Comparison of ENCODE assay signal across 2 cellular contexts in the genomic region with DNA sequence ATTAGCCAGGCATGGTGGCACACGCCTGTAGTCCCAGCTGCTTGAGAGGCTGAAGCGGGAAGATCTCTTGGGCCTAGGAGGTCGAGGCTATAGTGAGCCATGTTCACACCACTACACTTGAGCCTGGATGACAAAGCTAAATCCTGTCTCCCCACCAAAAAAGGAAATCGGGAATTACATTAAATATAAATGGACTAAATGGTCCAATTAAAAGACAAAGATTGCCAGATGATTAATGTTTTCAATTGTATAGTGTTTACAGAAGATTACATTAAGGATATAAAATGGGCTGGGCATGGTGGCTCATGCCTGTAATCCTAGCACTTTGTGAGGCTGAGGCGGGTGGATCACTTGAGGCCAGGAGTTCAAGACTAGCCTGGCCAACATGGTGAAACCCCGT.
TF ChIP-seq lines count a peak whose summit lies in the region.

No MANE protein-coding gene starts in this region.

TF ChIP-seq in A549, 52 proteins besides CTCF, POLR2A, EP300 and RAD21:
- 0 out of 2 replicates have a peak, but pooled peaks have one; percentile 27 for TF ChIP-seq HOXB5 (CRISPR knock-in tag; IDR thresholded peaks at IDR 0.05)
TF ChIP-seq in A549: peak in this region for 1; not testable (repeated sequence) for 51.

TF ChIP-seq in K562, 482 proteins besides CTCF, POLR2A, EP300 and RAD21:
- TF ChIP-seq ZNF354B (CRISPR knock-in tag; IDR thresholded peaks at IDR 0.05) (peak; percentile 88), CBX3 (IDR thresholded peaks at IDR 0.05; ENCODE audit: borderline replicate concordance in 1 of 2, low read length in 2 of 2) (0 out of 3 replicates have a peak, but pooled peaks of 1 of the 2 experiments have one; percentile 25), RBM25 (IDR thresholded peaks at IDR 0.05; ENCODE audit: low read depth, low read length, severe bottlenecking) (peak; percentile 57), ZNF507 (tag; conservative IDR thresholded peaks at IDR 0.05) (peak; percentile 100)
TF ChIP-seq in K562: peak in this region for 4; not testable (repeated sequence) for 478.
